In the genomic region with DNA sequence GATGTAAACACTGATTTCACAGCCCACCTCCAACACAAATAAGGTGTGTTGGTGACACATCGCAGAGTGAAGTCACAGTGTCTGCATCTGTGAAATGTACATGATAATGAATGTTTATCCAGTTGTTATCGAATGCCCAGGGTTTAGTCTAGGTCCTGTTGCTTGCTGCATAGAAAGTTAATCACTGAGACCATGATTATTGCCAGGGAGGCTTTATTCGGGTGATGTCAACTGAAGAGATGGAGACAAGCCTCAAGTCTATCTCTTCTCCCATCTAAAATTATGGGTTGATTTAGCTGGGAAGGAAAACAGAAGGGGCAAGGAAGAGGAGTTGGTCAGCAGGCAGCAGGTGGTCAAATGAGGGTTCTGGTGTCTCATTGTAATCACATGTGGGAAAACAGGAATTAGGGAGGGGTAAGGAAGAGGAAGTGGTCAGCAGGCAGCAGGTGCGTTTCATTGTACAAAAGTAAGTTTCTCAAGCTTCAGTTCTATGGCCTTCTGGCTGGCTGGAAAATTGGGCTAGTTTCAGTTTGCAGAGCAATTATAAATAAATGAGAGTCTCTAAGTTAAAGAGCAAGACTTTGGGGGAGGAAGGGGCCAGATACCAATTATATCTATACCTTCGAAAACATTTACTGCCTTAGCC, we compare ENCODE assay signal across 1 cellular context.
TF ChIP-seq lines count a peak whose summit lies in the region.

No MANE protein-coding gene starts in this region.

TF ChIP-seq in GM12878, 131 proteins besides CTCF, POLR2A, EP300 and RAD21 (continued from another document and continues in another):
- TF ChIP-seq, protein P1, sequence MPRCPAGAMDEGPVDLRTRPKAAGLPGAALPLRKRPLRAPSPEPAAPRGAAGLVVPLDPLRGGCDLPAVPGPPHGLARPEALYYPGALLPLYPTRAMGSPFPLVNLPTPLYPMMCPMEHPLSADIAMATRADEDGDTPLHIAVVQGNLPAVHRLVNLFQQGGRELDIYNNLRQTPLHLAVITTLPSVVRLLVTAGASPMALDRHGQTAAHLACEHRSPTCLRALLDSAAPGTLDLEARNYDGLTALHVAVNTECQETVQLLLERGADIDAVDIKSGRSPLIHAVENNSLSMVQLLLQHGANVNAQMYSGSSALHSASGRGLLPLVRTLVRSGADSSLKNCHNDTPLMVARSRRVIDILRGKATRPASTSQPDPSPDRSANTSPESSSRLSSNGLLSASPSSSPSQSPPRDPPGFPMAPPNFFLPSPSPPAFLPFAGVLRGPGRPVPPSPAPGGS (IDR thresholded peaks at IDR 0.05; ENCODE audit: borderline replicate concordance, insufficient read depth, low read depth, low read length, poor library complexity, severe bottlenecking): no peak
- TF ChIP-seq ZNF622 (IDR thresholded peaks at IDR 0.05) (no peak), CHD1 (IDR thresholded peaks at IDR 0.05; ENCODE audit: low read depth, low read length) (no peak), CHD2 (IDR thresholded peaks at IDR 0.05; ENCODE audit: borderline replicate concordance, low read depth, low read length) (no peak), LARP7 (IDR thresholded peaks at IDR 0.05) (no peak), MEF2A (IDR thresholded peaks at IDR 0.05; ENCODE audit: insufficient read depth, low read depth, low read length) (no peak), ZBED1 (IDR thresholded peaks at IDR 0.05; ENCODE audit: borderline replicate concordance) (0 out of 2 replicates have a peak, but pooled peaks have one; percentile 31), TCF3 (IDR thresholded peaks at IDR 0.05; ENCODE audit: borderline replicate concordance, insufficient read depth, low read depth, low read length) (0 out of 2 replicates have a peak, but pooled peaks have one; percentile 69), BRCA1 (IDR thresholded peaks at IDR 0.05; ENCODE audit: low read depth, low read length) (no peak), ASH2L (IDR thresholded peaks at IDR 0.05; ENCODE audit: borderline replicate concordance, low read depth) (no peak), MEF2B (IDR thresholded peaks at IDR 0.05; ENCODE audit: partially characterized antibody, poor library complexity, severe bottlenecking) (peak; percentile 28), SPI1 (IDR thresholded peaks at IDR 0.05; ENCODE audit: borderline replicate concordance, insufficient read depth, low read depth, low read length) (peak; percentile 88; the same call in 1 of the 2 replicates), YY1 (IDR thresholded peaks at IDR 0.05; ENCODE audit: low read depth, low read length) (no peak), MXI1 (IDR thresholded peaks at IDR 0.05; ENCODE audit: low read depth, low read length) (no peak), NBN (IDR thresholded peaks at IDR 0.05) (peak; percentile 72; the same call in 1 of the 2 replicates), ETV6 (conservative IDR thresholded peaks at IDR 0.05 in 1 of 2, IDR thresholded peaks at IDR 0.05 in 1 of 2; ENCODE audit: borderline replicate concordance in 1 of 2, low read depth in 1 of 2) (peak in 1 of 2 experiments; percentile 88; a peak in 2 of 4 replicates), PAX5 (IDR thresholded peaks at IDR 0.05; ENCODE audit: borderline replicate concordance, low read depth, low read length) (no peak; the same call in 1 of the 2 replicates), FOS (IDR thresholded peaks at IDR 0.05; ENCODE audit: borderline replicate concordance, extremely low read depth, insufficient read length) (no peak), SMAD5 (IDR thresholded peaks at IDR 0.05; ENCODE audit: low read depth) (no peak), SP1 (IDR thresholded peaks at IDR 0.05; ENCODE audit: low read depth, low read length) (no peak), POLR2AphosphoS5 (IDR thresholded peaks at IDR 0.05; ENCODE audit: low read length) (no peak), HDAC2 (IDR thresholded peaks at IDR 0.05) (no peak), BMI1 (IDR thresholded peaks at IDR 0.05; ENCODE audit: borderline replicate concordance) (no peak), STAT3 (IDR thresholded peaks at IDR 0.05; ENCODE audit: low read depth, low read length) (no peak), MYB (IDR thresholded peaks at IDR 0.05; ENCODE audit: borderline replicate concordance, low read depth, low read length) (0 out of 2 replicates have a peak, but pooled peaks have one; percentile 29), POU2F2 (IDR thresholded peaks at IDR 0.05; ENCODE audit: borderline replicate concordance, low read depth, low read length) (no peak), PAX8 (IDR thresholded peaks at IDR 0.05) (no peak), EGR1 (IDR thresholded peaks at IDR 0.05; ENCODE audit: borderline replicate concordance in 1 of 2, low read depth in 2 of 2, low read length in 2 of 2) (no peak), SIX5 (IDR thresholded peaks at IDR 0.05; ENCODE audit: low read depth, low read length, severe bottlenecking) (no peak), SREBF2 (IDR thresholded peaks at IDR 0.05; ENCODE audit: low read length) (no peak), SRF (IDR thresholded peaks at IDR 0.05; ENCODE audit: low read depth in 2 of 2, low read length in 2 of 2) (no peak), EZH2 (IDR thresholded peaks at IDR 0.05; ENCODE audit: borderline replicate concordance, control insufficient read depth, low read depth, low read length) (no peak), CBX5 (IDR thresholded peaks at IDR 0.05; ENCODE audit: low read depth) (no peak), SMARCA5 (IDR thresholded peaks at IDR 0.05) (peak; percentile 18; the same call in 1 of the 2 replicates)
- TF ChIP-seq, protein P2, sequence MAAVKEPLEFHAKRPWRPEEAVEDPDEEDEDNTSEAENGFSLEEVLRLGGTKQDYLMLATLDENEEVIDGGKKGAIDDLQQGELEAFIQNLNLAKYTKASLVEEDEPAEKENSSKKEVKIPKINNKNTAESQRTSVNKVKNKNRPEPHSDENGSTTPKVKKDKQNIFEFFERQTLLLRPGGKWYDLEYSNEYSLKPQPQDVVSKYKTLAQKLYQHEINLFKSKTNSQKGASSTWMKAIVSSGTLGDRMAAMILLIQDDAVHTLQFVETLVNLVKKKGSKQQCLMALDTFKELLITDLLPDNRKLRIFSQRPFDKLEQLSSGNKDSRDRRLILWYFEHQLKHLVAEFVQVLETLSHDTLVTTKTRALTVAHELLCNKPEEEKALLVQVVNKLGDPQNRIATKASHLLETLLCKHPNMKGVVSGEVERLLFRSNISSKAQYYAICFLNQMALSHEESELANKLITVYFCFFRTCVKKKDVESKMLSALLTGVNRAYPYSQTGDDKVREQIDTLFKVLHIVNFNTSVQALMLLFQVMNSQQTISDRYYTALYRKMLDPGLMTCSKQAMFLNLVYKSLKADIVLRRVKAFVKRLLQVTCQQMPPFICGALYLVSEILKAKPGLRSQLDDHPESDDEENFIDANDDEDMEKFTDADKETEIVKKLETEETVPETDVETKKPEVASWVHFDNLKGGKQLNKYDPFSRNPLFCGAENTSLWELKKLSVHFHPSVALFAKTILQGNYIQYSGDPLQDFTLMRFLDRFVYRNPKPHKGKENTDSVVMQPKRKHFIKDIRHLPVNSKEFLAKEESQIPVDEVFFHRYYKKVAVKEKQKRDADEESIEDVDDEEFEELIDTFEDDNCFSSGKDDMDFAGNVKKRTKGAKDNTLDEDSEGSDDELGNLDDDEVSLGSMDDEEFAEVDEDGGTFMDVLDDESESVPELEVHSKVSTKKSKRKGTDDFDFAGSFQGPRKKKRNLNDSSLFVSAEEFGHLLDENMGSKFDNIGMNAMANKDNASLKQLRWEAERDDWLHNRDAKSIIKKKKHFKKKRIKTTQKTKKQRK (IDR thresholded peaks at IDR 0.05; ENCODE audit: low read depth, low read length): no peak
- TF ChIP-seq, protein P3, sequence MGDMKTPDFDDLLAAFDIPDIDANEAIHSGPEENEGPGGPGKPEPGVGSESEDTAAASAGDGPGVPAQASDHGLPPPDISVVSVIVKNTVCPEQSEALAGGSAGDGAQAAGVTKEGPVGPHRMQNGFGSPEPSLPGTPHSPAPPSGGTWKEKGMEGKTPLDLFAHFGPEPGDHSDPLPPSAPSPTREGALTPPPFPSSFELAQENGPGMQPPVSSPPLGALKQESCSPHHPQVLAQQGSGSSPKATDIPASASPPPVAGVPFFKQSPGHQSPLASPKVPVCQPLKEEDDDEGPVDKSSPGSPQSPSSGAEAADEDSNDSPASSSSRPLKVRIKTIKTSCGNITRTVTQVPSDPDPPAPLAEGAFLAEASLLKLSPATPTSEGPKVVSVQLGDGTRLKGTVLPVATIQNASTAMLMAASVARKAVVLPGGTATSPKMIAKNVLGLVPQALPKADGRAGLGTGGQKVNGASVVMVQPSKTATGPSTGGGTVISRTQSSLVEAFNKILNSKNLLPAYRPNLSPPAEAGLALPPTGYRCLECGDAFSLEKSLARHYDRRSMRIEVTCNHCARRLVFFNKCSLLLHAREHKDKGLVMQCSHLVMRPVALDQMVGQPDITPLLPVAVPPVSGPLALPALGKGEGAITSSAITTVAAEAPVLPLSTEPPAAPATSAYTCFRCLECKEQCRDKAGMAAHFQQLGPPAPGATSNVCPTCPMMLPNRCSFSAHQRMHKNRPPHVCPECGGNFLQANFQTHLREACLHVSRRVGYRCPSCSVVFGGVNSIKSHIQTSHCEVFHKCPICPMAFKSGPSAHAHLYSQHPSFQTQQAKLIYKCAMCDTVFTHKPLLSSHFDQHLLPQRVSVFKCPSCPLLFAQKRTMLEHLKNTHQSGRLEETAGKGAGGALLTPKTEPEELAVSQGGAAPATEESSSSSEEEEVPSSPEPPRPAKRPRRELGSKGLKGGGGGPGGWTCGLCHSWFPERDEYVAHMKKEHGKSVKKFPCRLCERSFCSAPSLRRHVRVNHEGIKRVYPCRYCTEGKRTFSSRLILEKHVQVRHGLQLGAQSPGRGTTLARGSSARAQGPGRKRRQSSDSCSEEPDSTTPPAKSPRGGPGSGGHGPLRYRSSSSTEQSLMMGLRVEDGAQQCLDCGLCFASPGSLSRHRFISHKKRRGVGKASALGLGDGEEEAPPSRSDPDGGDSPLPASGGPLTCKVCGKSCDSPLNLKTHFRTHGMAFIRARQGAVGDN (IDR thresholded peaks at IDR 0.05): peak; percentile 87
- TF ChIP-seq, protein P4, sequence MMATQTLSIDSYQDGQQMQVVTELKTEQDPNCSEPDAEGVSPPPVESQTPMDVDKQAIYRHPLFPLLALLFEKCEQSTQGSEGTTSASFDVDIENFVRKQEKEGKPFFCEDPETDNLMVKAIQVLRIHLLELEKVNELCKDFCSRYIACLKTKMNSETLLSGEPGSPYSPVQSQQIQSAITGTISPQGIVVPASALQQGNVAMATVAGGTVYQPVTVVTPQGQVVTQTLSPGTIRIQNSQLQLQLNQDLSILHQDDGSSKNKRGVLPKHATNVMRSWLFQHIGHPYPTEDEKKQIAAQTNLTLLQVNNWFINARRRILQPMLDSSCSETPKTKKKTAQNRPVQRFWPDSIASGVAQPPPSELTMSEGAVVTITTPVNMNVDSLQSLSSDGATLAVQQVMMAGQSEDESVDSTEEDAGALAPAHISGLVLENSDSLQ (IDR thresholded peaks at IDR 0.05): no peak
- TF ChIP-seq, protein P5, sequence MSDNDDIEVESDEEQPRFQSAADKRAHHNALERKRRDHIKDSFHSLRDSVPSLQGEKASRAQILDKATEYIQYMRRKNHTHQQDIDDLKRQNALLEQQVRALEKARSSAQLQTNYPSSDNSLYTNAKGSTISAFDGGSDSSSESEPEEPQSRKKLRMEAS (IDR thresholded peaks at IDR 0.05; ENCODE audit: low read depth, low read length): no peak
- TF ChIP-seq, protein P6, sequence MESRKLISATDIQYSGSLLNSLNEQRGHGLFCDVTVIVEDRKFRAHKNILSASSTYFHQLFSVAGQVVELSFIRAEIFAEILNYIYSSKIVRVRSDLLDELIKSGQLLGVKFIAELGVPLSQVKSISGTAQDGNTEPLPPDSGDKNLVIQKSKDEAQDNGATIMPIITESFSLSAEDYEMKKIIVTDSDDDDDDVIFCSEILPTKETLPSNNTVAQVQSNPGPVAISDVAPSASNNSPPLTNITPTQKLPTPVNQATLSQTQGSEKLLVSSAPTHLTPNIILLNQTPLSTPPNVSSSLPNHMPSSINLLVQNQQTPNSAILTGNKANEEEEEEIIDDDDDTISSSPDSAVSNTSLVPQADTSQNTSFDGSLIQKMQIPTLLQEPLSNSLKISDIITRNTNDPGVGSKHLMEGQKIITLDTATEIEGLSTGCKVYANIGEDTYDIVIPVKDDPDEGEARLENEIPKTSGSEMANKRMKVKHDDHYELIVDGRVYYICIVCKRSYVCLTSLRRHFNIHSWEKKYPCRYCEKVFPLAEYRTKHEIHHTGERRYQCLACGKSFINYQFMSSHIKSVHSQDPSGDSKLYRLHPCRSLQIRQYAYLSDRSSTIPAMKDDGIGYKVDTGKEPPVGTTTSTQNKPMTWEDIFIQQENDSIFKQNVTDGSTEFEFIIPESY (IDR thresholded peaks at IDR 0.05): no peak
- TF ChIP-seq, protein P7, sequence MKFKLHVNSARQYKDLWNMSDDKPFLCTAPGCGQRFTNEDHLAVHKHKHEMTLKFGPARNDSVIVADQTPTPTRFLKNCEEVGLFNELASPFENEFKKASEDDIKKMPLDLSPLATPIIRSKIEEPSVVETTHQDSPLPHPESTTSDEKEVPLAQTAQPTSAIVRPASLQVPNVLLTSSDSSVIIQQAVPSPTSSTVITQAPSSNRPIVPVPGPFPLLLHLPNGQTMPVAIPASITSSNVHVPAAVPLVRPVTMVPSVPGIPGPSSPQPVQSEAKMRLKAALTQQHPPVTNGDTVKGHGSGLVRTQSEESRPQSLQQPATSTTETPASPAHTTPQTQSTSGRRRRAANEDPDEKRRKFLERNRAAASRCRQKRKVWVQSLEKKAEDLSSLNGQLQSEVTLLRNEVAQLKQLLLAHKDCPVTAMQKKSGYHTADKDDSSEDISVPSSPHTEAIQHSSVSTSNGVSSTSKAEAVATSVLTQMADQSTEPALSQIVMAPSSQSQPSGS (IDR thresholded peaks at IDR 0.05; ENCODE audit: low read length): 0 out of 2 replicates have a peak, but pooled peaks have one; percentile 21
- TF ChIP-seq, protein P8, sequence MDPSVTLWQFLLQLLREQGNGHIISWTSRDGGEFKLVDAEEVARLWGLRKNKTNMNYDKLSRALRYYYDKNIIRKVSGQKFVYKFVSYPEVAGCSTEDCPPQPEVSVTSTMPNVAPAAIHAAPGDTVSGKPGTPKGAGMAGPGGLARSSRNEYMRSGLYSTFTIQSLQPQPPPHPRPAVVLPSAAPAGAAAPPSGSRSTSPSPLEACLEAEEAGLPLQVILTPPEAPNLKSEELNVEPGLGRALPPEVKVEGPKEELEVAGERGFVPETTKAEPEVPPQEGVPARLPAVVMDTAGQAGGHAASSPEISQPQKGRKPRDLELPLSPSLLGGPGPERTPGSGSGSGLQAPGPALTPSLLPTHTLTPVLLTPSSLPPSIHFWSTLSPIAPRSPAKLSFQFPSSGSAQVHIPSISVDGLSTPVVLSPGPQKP (IDR thresholded peaks at IDR 0.05; ENCODE audit: low read depth, low read length): no peak
- TF ChIP-seq, protein P9, sequence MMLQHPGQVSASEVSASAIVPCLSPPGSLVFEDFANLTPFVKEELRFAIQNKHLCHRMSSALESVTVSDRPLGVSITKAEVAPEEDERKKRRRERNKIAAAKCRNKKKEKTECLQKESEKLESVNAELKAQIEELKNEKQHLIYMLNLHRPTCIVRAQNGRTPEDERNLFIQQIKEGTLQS (IDR thresholded peaks at IDR 0.05; ENCODE audit: borderline replicate concordance, extremely low read depth, low read depth, low read length): no peak
